ENCODE assay signal across 11 cellular contexts in genomic region chrX:131828482-131828881, GRCh38.
A peak's percentile ranks its signal among the peaks of the same experiment; 100 is the strongest.
DNase-seq lines count a peak whose midpoint lies in the region; ATAC-seq and TF ChIP-seq lines count a peak whose summit lies in the region.
"Had no signal": no experiment of that assay in that cellular context is flagged by ENCODE, and none has a peak within 500 bp of the region (broad histone marks: within the 10 kb centered on the region; RNA-seq: fewer than 3 reads in every experiment).

No MANE protein-coding gene starts in this region.

- peak overlapping the region; percentile 65 for H3K4me3 Mint-ChIP-seq in activated naive CD4-positive, alpha-beta T cell treated with anti-CD3 and anti-CD28 coated beads, Interleukin-2, amount 50 U/mL, for 24 hours
- peak overlapping the region; percentile 23 for H3K4me3 Mint-ChIP-seq in central memory CD8-positive, alpha-beta T cell

- peaks cover 8% of the 10 kb centered on the region for H3K4me1 ChIP-seq in smooth muscle cell (ENCODE audit: low read depth)
- no peaks in the 10 kb centered on the region for H3K4me1 ChIP-seq in aorta (ENCODE audit: control insufficient read depth in 1 of 2, insufficient read depth in 2 of 2, low read length in 2 of 2)

- intact Hi-C loops in aorta (cut with DNase I) = no loop called here

- no peak for ATAC-seq in central memory CD8-positive, alpha-beta T cell (replicated peaks; ENCODE audit: extremely low read depth, poor library complexity, severe bottlenecking)
- no peak for ATAC-seq in aorta (ENCODE audit: low FRiP score)
- no peak for ATAC-seq in HG02759 (IDR thresholded peaks at IDR 0.05; ENCODE audit: unreplicated experiment)

- peak overlapping the region; percentile 4 for H3K9ac ChIP-seq in smooth muscle cell (ENCODE audit: low read depth)

- H4K20me1 ChIP-seq in smooth muscle cell (ENCODE audit: low read depth) = no peaks in the 10 kb centered on the region

- no peak for TF ChIP-seq CTCF in smooth muscle cell (IDR thresholded peaks at IDR 0.05; ENCODE audit: borderline replicate concordance, insufficient read depth, poor library complexity, severe bottlenecking)

- H3K27me3 ChIP-seq in smooth muscle cell (ENCODE audit: low read depth) (no peaks in the 10 kb centered on the region), aorta (ENCODE audit: control insufficient read depth in 1 of 2, insufficient read depth in 2 of 2, low read length in 1 of 2) (no peaks in the 10 kb centered on the region)
- H3K27me3 ChIP-seq: ovary had no signal

- H3K79me2 ChIP-seq in smooth muscle cell (ENCODE audit: low read depth) = peaks cover 22% of the 10 kb centered on the region

- no peaks in the 10 kb centered on the region for H3K36me3 ChIP-seq in smooth muscle cell (ENCODE audit: low read depth)
- no peaks in the 10 kb centered on the region for H3K36me3 ChIP-seq in aorta (ENCODE audit: control insufficient read depth in 1 of 2, insufficient read depth in 2 of 2, low read length in 1 of 2)
- H3K36me3 ChIP-seq: ovary had no signal

- no peak overlapping the region for H2AFZ ChIP-seq in smooth muscle cell (ENCODE audit: low read depth)

- H3K4me3 ChIP-seq in smooth muscle cell (peak overlapping the region; percentile 48), aorta (ENCODE audit: low read length in 2 of 2) (no peak overlapping the region)
- H3K4me3 ChIP-seq: ovary had no signal

- H3K27ac ChIP-seq in smooth muscle cell (ENCODE audit: low read depth) (no peak overlapping the region), aorta (ENCODE audit: low read depth in 1 of 2, low read length in 2 of 2) (no peak overlapping the region)
- H3K27ac ChIP-seq: ovary had no signal

- H3K27me3 Mint-ChIP-seq in activated naive CD4-positive, alpha-beta T cell treated with anti-CD3 and anti-CD28 coated beads, Interleukin-2, amount 50 U/mL, for 24 hours = no peaks in the 10 kb centered on the region
- no peaks in the 10 kb centered on the region for H3K27me3 Mint-ChIP-seq in central memory CD8-positive, alpha-beta T cell

- peak overlapping the region; percentile 23 for H3K27ac Mint-ChIP-seq in activated naive CD4-positive, alpha-beta T cell treated with anti-CD3 and anti-CD28 coated beads, Interleukin-2, amount 50 U/mL, for 24 hours
- H3K27ac Mint-ChIP-seq in central memory CD8-positive, alpha-beta T cell (ENCODE audit: low read depth) = no peak overlapping the region

- peaks cover 29% of the 10 kb centered on the region for H3K4me1 Mint-ChIP-seq in activated naive CD4-positive, alpha-beta T cell treated with anti-CD3 and anti-CD28 coated beads, Interleukin-2, amount 50 U/mL, for 24 hours
- no peaks in the 10 kb centered on the region for H3K4me1 Mint-ChIP-seq in central memory CD8-positive, alpha-beta T cell

- peak overlapping the region; percentile 85 for H3K4me2 ChIP-seq in smooth muscle cell

- no peaks in the 10 kb centered on the region for H3K36me3 Mint-ChIP-seq in activated naive CD4-positive, alpha-beta T cell treated with anti-CD3 and anti-CD28 coated beads, Interleukin-2, amount 50 U/mL, for 24 hours
- H3K36me3 Mint-ChIP-seq in central memory CD8-positive, alpha-beta T cell (ENCODE audit: insufficient read depth) = no peaks in the 10 kb centered on the region

- DNase-seq in activated naive CD4-positive, alpha-beta T cell treated with Interleukin-2 at 50 U/mL for 16 hours = no peak
- DNase-seq in NCI-H1105 treated with DMSO at 0.1 percent for 48 hours (lab: John Stamatoyannopoulos, UW) = peak; percentile 28
- DNase-seq in central memory CD8-positive, alpha-beta T cell (ENCODE audit: low spot score in 2 of 2) = no peak
- DNase-seq in smooth muscle cell (lab: John Stamatoyannopoulos, UW; ENCODE audit: unreplicated experiment) = no peak
- DNase-seq in GM19240 (ENCODE audit: insufficient read length, low spot score) = no peak
- no peak for DNase-seq in aorta
- DNase-seq: activated gamma-delta T cell; effector CD4-positive, alpha-beta T cell; ovary had no signal

- H3K9me3 ChIP-seq in smooth muscle cell (replicated peaks; ENCODE audit: low read depth) (no peaks in the 10 kb centered on the region), aorta (ENCODE audit: control insufficient read depth, low read length) (no peaks in the 10 kb centered on the region)
- H3K9me3 ChIP-seq: ovary had no signal

- no peaks in the 10 kb centered on the region for H3F3A ChIP-seq in smooth muscle cell (ENCODE audit: low read depth)

- no peaks in the 10 kb centered on the region for H3K9me3 Mint-ChIP-seq in activated naive CD4-positive, alpha-beta T cell treated with anti-CD3 and anti-CD28 coated beads, Interleukin-2, amount 50 U/mL, for 24 hours
- H3K9me3 Mint-ChIP-seq in central memory CD8-positive, alpha-beta T cell = no peaks in the 10 kb centered on the region
